ENCODE assay signal across 19 cellular contexts in the genomic region with DNA sequence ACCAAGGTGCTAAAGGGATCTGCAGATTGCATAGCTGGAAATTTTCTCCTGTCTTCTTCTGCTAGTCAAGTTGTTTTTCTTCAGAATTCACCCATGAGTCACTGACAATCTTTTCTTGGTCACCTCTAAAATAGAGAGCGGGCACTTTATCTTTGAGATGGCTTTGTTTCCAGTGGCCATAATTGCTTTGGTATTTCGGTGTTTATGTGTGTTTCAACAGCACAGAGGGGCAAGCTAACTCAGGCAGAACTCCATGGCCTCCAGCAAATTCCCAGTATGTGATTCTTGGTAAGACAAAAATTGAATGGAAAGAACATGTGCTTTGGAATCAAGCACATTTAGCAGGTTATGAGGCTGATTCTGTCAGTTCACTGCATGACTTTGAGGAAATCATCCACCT.
"Had no signal": no experiment of that assay in that cellular context is flagged by ENCODE, and none has a peak within 500 bp of the region (broad histone marks: within the 10 kb centered on the region; RNA-seq: fewer than 3 reads in every experiment).

No MANE protein-coding gene starts in this region.

- ATAC-seq: Right ventricle myocardium inferior, SK-N-SH treated with all-trans-retinoic acid at 6 μM for 48 hours had no signal

- H3K9me3 ChIP-seq: SJCRH30 had no signal

- H3K4me1 ChIP-seq: SJCRH30 had no signal

- H3K27me3 ChIP-seq: SJCRH30 had no signal

- H3K4me3 ChIP-seq: SJCRH30 had no signal

- DNase-seq: Karpas-422, KBM-7, MM.1S, NCI-H1092 treated with DMSO at 0.1 percent for 48 hours, NCI-H1436, NCI-H187, NCI-H2029, NCI-H2081 treated with DMSO at 0.1 percent for 48 hours, NCI-H2171, NCI-H226, NCI-H446, NCI-H510A, NCI-H524 treated with DMSO at 0.1 percent for 48 hours, NCI-H69, NCI-H774, SHP77 treated with DMSO at 0.1 percent for 48 hours, SJCRH30 had no signal

- H3K27ac ChIP-seq: SJCRH30 had no signal

- H3K36me3 ChIP-seq: SJCRH30 had no signal
